Comparison of ENCODE assay signal across 19 cellular contexts in the genomic region with DNA sequence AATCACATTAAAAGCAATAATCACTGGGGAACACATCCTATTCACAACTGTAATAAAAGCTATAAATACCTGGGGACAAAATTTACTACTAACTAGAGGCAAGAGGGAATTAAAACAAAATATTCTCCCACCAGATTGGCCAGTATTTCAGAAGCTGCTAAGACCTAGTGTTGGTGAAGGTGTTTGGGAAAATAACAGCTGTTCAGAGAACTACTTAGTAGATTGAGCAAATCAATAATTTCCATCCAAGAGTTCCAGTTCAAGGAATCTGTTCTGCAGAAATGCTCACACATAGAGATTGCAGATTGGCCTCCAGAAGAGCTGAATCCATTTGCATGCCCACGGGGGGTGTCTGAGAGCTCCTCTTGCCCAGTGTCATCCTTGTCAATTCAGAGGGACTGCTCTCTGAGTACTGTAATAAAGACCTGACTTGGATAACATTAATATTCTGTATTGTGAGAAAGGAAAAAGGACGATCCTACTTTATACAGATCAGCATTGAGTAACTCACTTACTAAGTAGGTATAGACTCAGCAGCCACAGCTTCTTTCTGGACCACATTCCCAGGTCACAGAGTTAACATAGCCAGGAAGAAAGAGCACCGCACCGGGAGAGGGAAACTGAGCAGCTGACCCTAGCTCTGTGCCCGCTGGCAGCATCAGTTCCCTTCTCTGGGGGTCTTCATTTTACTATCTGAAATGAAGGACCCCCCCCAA. TPM values are rescaled to one million over a fixed set of nuclear protein-coding genes. Genes with fewer than 3 reads are reported as not detected.
A peak's percentile ranks its signal among the peaks of the same experiment; 100 is the strongest.
DNase-seq lines count a peak whose midpoint lies in the region; ATAC-seq and TF ChIP-seq lines count a peak whose summit lies in the region.
"Had no signal": no experiment of that assay in that cellular context is flagged by ENCODE, and none has a peak within 500 bp of the region (broad histone marks: within the 10 kb centered on the region; RNA-seq: fewer than 3 reads in every experiment).

No MANE protein-coding gene starts in this region.

- DNase-seq in A673 (ENCODE audit: low spot score) (peak; percentile 40), Panc1 (ENCODE audit: low read depth, low spot score) (no peak), erythroblast (lab: John Stamatoyannopoulos, UW) (no peak), head of caudate nucleus (no peak)
- no peak for DNase-seq in activated naive CD4-positive, alpha-beta T cell (lab: John Stamatoyannopoulos, UW)
- DNase-seq in activated CD8-positive, alpha-beta memory T cell treated with anti-CD3 and anti-CD28 coated beads, Interleukin-2, amount 10 ng/mL, durations not matched to agents 7 days and 5 days = no peak
- no peak for DNase-seq in stimulated activated CD4-positive, alpha-beta T cell treated with anti-CD3 and anti-CD28 coated beads, Interleukin-4, amount 100 ng/mL, for 24 hours
- DNase-seq: activated CD4-positive, CD25-positive, alpha-beta regulatory T cell; COR-L47; MG63; NCI-H2029; NCI-H69; T-helper 17 cell had no signal

- H3K4me1 ChIP-seq in A673 (ENCODE audit: insufficient read depth, low read length, poor library complexity, severe bottlenecking) (peaks cover 36% of the 10 kb centered on the region), Panc1 (ENCODE audit: control insufficient read depth, insufficient read depth, low read length) (peaks cover 12% of the 10 kb centered on the region)

- peaks cover 56% of the 10 kb centered on the region for H3K36me3 Mint-ChIP-seq in nephron (ENCODE audit: low read depth)
- peaks cover 18% of the 10 kb centered on the region for H3K36me3 Mint-ChIP-seq in activated CD8-positive, alpha-beta memory T cell treated with anti-CD3 and anti-CD28 coated beads, Interleukin-2, amount 10 ng/mL, durations not matched to agents 7 days and 5 days

- H3K9me3 ChIP-seq in A673 (ENCODE audit: low read depth, low read length, poor library complexity, severe bottlenecking) (peaks cover 17% of the 10 kb centered on the region), Panc1 (ENCODE audit: control insufficient read depth, insufficient read depth, low read depth, low read length) (no peaks in the 10 kb centered on the region)
- H3K9me3 ChIP-seq: neutrophil had no signal

- intact Hi-C loops in A673 (cut with micrococcal nuclease; ENCODE audit: unreplicated experiment) = no loop called here
- intact Hi-C loops in Panc1 (cut with micrococcal nuclease; ENCODE audit: unreplicated experiment) = no loop called here
- intact Hi-C loops in head of caudate nucleus (cut with DNase I) = no loop called here

- H3K4me1 Mint-ChIP-seq in nephron = peaks cover 56% of the 10 kb centered on the region
- peaks cover 6% of the 10 kb centered on the region for H3K4me1 Mint-ChIP-seq in activated CD8-positive, alpha-beta memory T cell treated with anti-CD3 and anti-CD28 coated beads, Interleukin-2, amount 10 ng/mL, durations not matched to agents 7 days and 5 days

- peaks cover 8% of the 10 kb centered on the region for H3K27me3 Mint-ChIP-seq in nephron (ENCODE audit: low read depth)
- peaks cover 21% of the 10 kb centered on the region for H3K27me3 Mint-ChIP-seq in activated CD8-positive, alpha-beta memory T cell treated with anti-CD3 and anti-CD28 coated beads, Interleukin-2, amount 10 ng/mL, durations not matched to agents 7 days and 5 days

- peak overlapping the region in 1 of 3 experiments; percentile 72 for H3K27ac Mint-ChIP-seq in nephron
- no peak overlapping the region for H3K27ac Mint-ChIP-seq in activated CD8-positive, alpha-beta memory T cell treated with anti-CD3 and anti-CD28 coated beads, Interleukin-2, amount 10 ng/mL, durations not matched to agents 7 days and 5 days
- H3K27ac Mint-ChIP-seq: memory B cell, T-helper 17 cell had no signal

- H3K27me3 ChIP-seq in A673 (replicated peaks; ENCODE audit: insufficient read depth, low read depth, low read length, poor library complexity) (no peaks in the 10 kb centered on the region), Panc1 (ENCODE audit: control insufficient read depth, insufficient read depth, low read length) (no peaks in the 10 kb centered on the region)
- H3K27me3 ChIP-seq: MG63, vagina had no signal

- CTCF ChIA-PET in A673 (lab: Charles Lee) (interaction anchor here (0.8 kb wide), 1 partner anchor 42 kb away, joined by 3 read pairs; no protein-coding TSS in a partner anchor), Panc1 (lab: Charles Lee) (interaction anchor here (1.3 kb wide), 1 partner anchor 13 kb away, joined by 3 read pairs; no protein-coding TSS in a partner anchor)
- CTCF ChIA-PET in activated CD8-positive, alpha-beta memory T cell treated with anti-CD3 and anti-CD28 coated beads, Interleukin-2, amount 10 ng/mL, durations not matched to agents 7 days and 5 days (lab: Charles Lee) = interaction anchor here (3.0 kb wide), 1 partner anchor 15 kb away, joined by 13 read pairs; no protein-coding TSS in a partner anchor

- TF ChIP-seq POLR2A in erythroblast (IDR thresholded peaks at IDR 0.05; ENCODE audit: low read length) = peak; percentile 22

- peaks cover 72% of the 10 kb centered on the region for H3K36me3 ChIP-seq in A673 (ENCODE audit: insufficient read depth, low read length, poor library complexity, severe bottlenecking)
- peaks cover 40% of the 10 kb centered on the region for H3K36me3 ChIP-seq in Panc1 (ENCODE audit: control insufficient read depth, insufficient read depth, low read length)
- H3K36me3 ChIP-seq: neutrophil had no signal

- BruUV-seq in A673 (replicated peaks; lab: Mats Ljungman, UMichigan) (no TSS peak), Panc1 (replicated peaks; lab: Mats Ljungman, UMichigan) (TSS peak; percentile 10)

- in situ Hi-C loops in Panc1 (cut with HindIII; ENCODE audit: low pct_unique_long_range_greater_than_20kb, low sequenced_read_pairs) = no loop called here

- TF ChIP-seq CTCF in A673 (conservative IDR thresholded peaks at IDR 0.05; ENCODE audit: low read depth, low read length) (no peak), Panc1 (IDR thresholded peaks at IDR 0.05) (no peak), nephron (IDR thresholded peaks at IDR 0.05; ENCODE audit: unreplicated experiment in 3 of 3) (no peak)

- H3K4me3 ChIP-seq in A673 (ENCODE audit: low read depth, low read length, poor library complexity, severe bottlenecking) (no peak overlapping the region), Panc1 (ENCODE audit: low read depth in 2 of 2, low read length in 2 of 2) (no peak overlapping the region)
- H3K4me3 ChIP-seq: MG63, vagina had no signal

- POLR2A ChIA-PET in A673 (lab: Charles Lee; ENCODE audit: low non-redundant PET) (interaction anchor here (0.6 kb wide), 1 partner anchor 323 kb away, joined by 13 read pairs; no protein-coding TSS in a partner anchor), Panc1 (lab: Charles Lee) (no interaction called here)

- H3K4me3 Mint-ChIP-seq in nephron = peak overlapping the region in 2 of 3 experiments; percentile 23 to 65
- no peak overlapping the region for H3K4me3 Mint-ChIP-seq in activated CD8-positive, alpha-beta memory T cell treated with anti-CD3 and anti-CD28 coated beads, Interleukin-2, amount 10 ng/mL, durations not matched to agents 7 days and 5 days
- H3K4me3 Mint-ChIP-seq: memory B cell, T-helper 17 cell had no signal

- H3K9me3 Mint-ChIP-seq in nephron = peaks cover 13% of the 10 kb centered on the region
- H3K9me3 Mint-ChIP-seq in activated CD8-positive, alpha-beta memory T cell treated with anti-CD3 and anti-CD28 coated beads, Interleukin-2, amount 10 ng/mL, durations not matched to agents 7 days and 5 days (ENCODE audit: low read depth) = peaks cover 3% of the 10 kb centered on the region
- H3K9me3 Mint-ChIP-seq: memory B cell had no signal

- no peak for ATAC-seq in Panc1
- ATAC-seq in activated CD8-positive, alpha-beta memory T cell treated with anti-CD3 and anti-CD28 coated beads, Interleukin-2, amount 10 ng/mL, durations not matched to agents 7 days and 5 days = no peak
- ATAC-seq: T-helper 17 cell had no signal

- peak overlapping the region; percentile 54 for H3K27ac ChIP-seq in A673 (ENCODE audit: low read depth, low read length, poor library complexity, severe bottlenecking)
- H3K27ac ChIP-seq in Panc1 (ENCODE audit: low read length) = no peak overlapping the region
- H3K27ac ChIP-seq: neutrophil, vagina had no signal

RNA-seq across cellular contexts. Expression of a gene that starts 5.6 kb away (rescaled TPM):
- total RNA-seq in A673 (2021) (182 and 197 TPM in 2 replicates), Panc1 (2021; ENCODE audit: unreplicated experiment) (125 TPM)
- 310 TPM for polyA plus RNA-seq in Panc1 (2012; ENCODE audit: insufficient read length)
- 10 to 100 TPM; 14.7 to 39.0 TPM for total RNA-seq in activated CD8-positive, alpha-beta memory T cell treated with anti-CD3 and anti-CD28 coated beads, Interleukin-2, amount 10 ng/mL, durations not matched to agents 7 days and 5 days

RNA-seq across cellular contexts. Expression of a gene that starts 59.5 kb away (rescaled TPM):
- not detected in 2 replicates for total RNA-seq in A673 (2021)
- total RNA-seq in Panc1 (2021; ENCODE audit: unreplicated experiment) = not detected
- polyA plus RNA-seq in Panc1 (2012; ENCODE audit: insufficient read length) = not detected
- not detected for total RNA-seq in activated CD8-positive, alpha-beta memory T cell treated with anti-CD3 and anti-CD28 coated beads, Interleukin-2, amount 10 ng/mL, durations not matched to agents 7 days and 5 days
- total RNA-seq: H4, RPMI7951, T-helper 17 cell had no signal
